ENCODE assay signal across 10 cellular contexts in genomic region chr11:93524173-93524536, GRCh38. TPM values are rescaled to one million over a fixed set of nuclear protein-coding genes. Genes with fewer than 3 reads are reported as not detected.
A peak's percentile ranks its signal among the peaks of the same experiment; 100 is the strongest.
DNase-seq lines count a peak whose midpoint lies in the region; ATAC-seq and TF ChIP-seq lines count a peak whose summit lies in the region.
"Had no signal": no experiment of that assay in that cellular context is flagged by ENCODE, and none has a peak within 500 bp of the region (broad histone marks: within the 10 kb centered on the region; RNA-seq: fewer than 3 reads in every experiment).

No MANE protein-coding gene starts in this region.

- intact Hi-C loops in cardiac septum (cut with DNase I), result no loop called here

- H3K36me3 ChIP-seq in GM06990 (ENCODE audit: control insufficient read depth, insufficient read depth, low read length), result no peaks in the 10 kb centered on the region

- TF ChIP-seq CTCF in GM06990 (IDR thresholded peaks at IDR 0.05; ENCODE audit: insufficient read depth, low read length, poor library complexity, severe bottlenecking), result no peak
- no peak for TF ChIP-seq CTCF in chondrocyte (IDR thresholded peaks at IDR 0.05)

- no peaks in the 10 kb centered on the region for H3K27me3 Mint-ChIP-seq in chondrocyte (ENCODE audit: low read depth)

- ATAC-seq in GM19397 (IDR thresholded peaks at IDR 0.05; ENCODE audit: unreplicated experiment) (peak; percentile 45), HG03097 (IDR thresholded peaks at IDR 0.05; ENCODE audit: low FRiP score, unreplicated experiment) (peak; percentile 35)

- peak overlapping the region; percentile 39 for H3K4me3 ChIP-seq in GM06990 (replicated peaks; ENCODE audit: low read depth, low read length)

- no peak overlapping the region for H3K4me3 Mint-ChIP-seq in chondrocyte (ENCODE audit: unreplicated experiment)

- H3K9me3 Mint-ChIP-seq in chondrocyte (ENCODE audit: low read depth), result no peaks in the 10 kb centered on the region

- TF ChIP-seq POLR2A in erythroblast (IDR thresholded peaks at IDR 0.05; ENCODE audit: low read length), result no peak

- H3K36me3 Mint-ChIP-seq in chondrocyte (ENCODE audit: low read depth), result peaks cover 4% of the 10 kb centered on the region

- no peak for DNase-seq in GM06990 (ENCODE audit: extremely low read depth, insufficient read length)
- DNase-seq in chondrocyte (ENCODE audit: low spot score), result no peak
- no peak for DNase-seq in erythroblast (lab: John Stamatoyannopoulos, UW)
- no peak for DNase-seq in medulla oblongata (ENCODE audit: extremely low spot score)
- no peak for DNase-seq in cardiac septum (ENCODE audit: low spot score)
- no peak for DNase-seq in stimulated activated CD4-positive, alpha-beta T cell treated with anti-CD3 and anti-CD28 coated beads, Interleukin-1b, Interleukin-23, amount 100 ng/mL, for 48 hours
- DNase-seq: DMS79; stimulated activated CD4-positive, alpha-beta T cell treated with anti-CD3 and anti-CD28 coated beads, Interleukin-4, amount 100 ng/mL, for 1 hour had no signal

- H3K4me1 Mint-ChIP-seq in chondrocyte (ENCODE audit: low read depth), result peaks cover 46% of the 10 kb centered on the region

- peak overlapping the region; percentile 24 for H3K27ac Mint-ChIP-seq in chondrocyte (ENCODE audit: unreplicated experiment)

- H3K27me3 ChIP-seq in GM06990 (replicated peaks; ENCODE audit: control insufficient read depth, insufficient read depth, low read length), result no peaks in the 10 kb centered on the region

RNA-seq across cellular contexts. Expression of gene SMCO4, which starts 19.0 kb away (rescaled TPM):
- 21.3 to 38.6 TPM (median 24.0 TPM) in 3 replicates for total RNA-seq in chondrocyte
- 40.0 TPM for total RNA-seq in cardiac septum
